17 cellular contexts compared by ENCODE assay signal in genomic region chr4:168715889-168716288, GRCh38.
DNase-seq lines count a peak whose midpoint lies in the region; ATAC-seq and TF ChIP-seq lines count a peak whose summit lies in the region.
"Had no signal": no experiment of that assay in that cellular context is flagged by ENCODE, and none has a peak within 500 bp of the region (broad histone marks: within the 10 kb centered on the region; RNA-seq: fewer than 3 reads in every experiment).

No MANE protein-coding gene starts in this region.

- intact Hi-C loops in spleen (cut with DNase I; ENCODE audit: low total_unique reads): loop anchor here (10.0 kb wide), 1 partner anchor 199 kb away; no protein-coding TSS in a partner anchor

- TF ChIP-seq POLR2A in gastroesophageal sphincter (IDR thresholded peaks at IDR 0.05): no peak
- no peak for TF ChIP-seq POLR2A in spleen (IDR thresholded peaks at IDR 0.05)

- TF ChIP-seq EP300 in gastroesophageal sphincter (IDR thresholded peaks at IDR 0.05): no peak

- ATAC-seq in gastroesophageal sphincter (no peak), GM21381 (IDR thresholded peaks at IDR 0.05; ENCODE audit: unreplicated experiment) (no peak)
- ATAC-seq: activated T-helper 17 cell treated with anti-CD3 and anti-CD28 coated beads, Interleukin-2, amount 50 U/mL, for 72 hours; natural killer cell treated with Interleukin-12 subunit alpha and Interleukin-12 subunit beta and Interleukin-15 and Interleukin-18, amount 100 ng/mL, for 72 hours had no signal

- peak; percentile 4 for DNase-seq in ELF-1 (ENCODE audit: low read depth, low spot score)
- DNase-seq in NCI-H345 treated with DMSO at 0.1 percent for 48 hours (lab: John Stamatoyannopoulos, UW; ENCODE audit: unreplicated experiment): peak; percentile 25
- DNase-seq in spleen: no peak
- DNase-seq in activated naive CD4-positive, alpha-beta T cell treated with Interleukin-2 at 50 U/mL for 16 hours: no peak
- no peak for DNase-seq in stimulated activated CD4-positive, alpha-beta T cell treated with anti-CD3 and anti-CD28 coated beads, Interleukin-12 subunit alpha, Interleukin-12 subunit beta, amount 100 ng/mL, for 4 hours
- no peak for DNase-seq in midbrain (lab: John Stamatoyannopoulos, UW)
- DNase-seq: CD4-positive, alpha-beta memory T cell; DMS79 treated with DMSO at 0.1 percent for 48 hours; mammary epithelial cell; NCI-H187; NCI-H524 treated with DMSO at 0.1 percent for 48 hours; SJCRH30; stimulated activated naive CD4-positive, alpha-beta T cell treated with Interleukin-2 at 50 U/mL for 16 hours had no signal

- H3K9me3 ChIP-seq in gastroesophageal sphincter (no peaks in the 10 kb centered on the region), spleen (no peaks in the 10 kb centered on the region)
- H3K9me3 ChIP-seq: SJCRH30 had no signal

- WGBS in gastroesophageal sphincter (ENCODE audit: low coverage in 1 of 2), 2 donors: 62 to 76% methylated on average over 4 to 5 of the region's 7 CpGs
- 80 to 85% (median 82%) methylated on average over 7 of the region's 7 CpGs for WGBS in spleen, 5 donors

- H3K36me3 ChIP-seq in gastroesophageal sphincter: no peaks in the 10 kb centered on the region
- no peaks in the 10 kb centered on the region for H3K36me3 ChIP-seq in spleen

- H3K4me1 ChIP-seq in gastroesophageal sphincter (peaks cover 13 to 49% (median 31%) of the 10 kb centered on the region in 3 donors), spleen (peaks cover 0 to 21% (median 9%) of the 10 kb centered on the region in 6 donors)
- H3K4me1 ChIP-seq: SJCRH30 had no signal

- H3K27me3 ChIP-seq in gastroesophageal sphincter: no peaks in the 10 kb centered on the region
- H3K27me3 ChIP-seq in spleen (replicated peaks in 1 of 7): no peaks in the 10 kb centered on the region
- H3K27me3 ChIP-seq: SJCRH30 had no signal

- H3K4me3 ChIP-seq in gastroesophageal sphincter (no peak overlapping the region), spleen (no peak overlapping the region)
- H3K4me3 ChIP-seq: SJCRH30 had no signal

- H3K27ac ChIP-seq in gastroesophageal sphincter (peak overlapping the region; percentile 82 to 94 (median 90)), spleen (peak overlapping the region in 7 of 8 donors; percentile 26 to 70 (median 63))
- H3K27ac ChIP-seq: SJCRH30 had no signal

- TF ChIP-seq CTCF in gastroesophageal sphincter (IDR thresholded peaks at IDR 0.05): no peak
- TF ChIP-seq CTCF in spleen (IDR thresholded peaks at IDR 0.05 in 8 of 11, conservative IDR thresholded peaks at IDR 0.05 in 3 of 11): no peak

Comparison
In these comparisons a context has a peak if more than half of its experiments do, and no peak if none do; other contexts are left out.
1. DNase-seq: peak in ELF-1 (single experiment) and NCI-H345 treated with DMSO at 0.1 percent for 48 hours (single experiment); none in spleen (single experiment), activated naive CD4-positive, alpha-beta T cell treated with Interleukin-2 at 50 U/mL for 16 hours (single experiment), stimulated activated CD4-positive, alpha-beta T cell treated with anti-CD3 and anti-CD28 coated beads, Interleukin-12 subunit alpha, Interleukin-12 subunit beta, amount 100 ng/mL, for 4 hours (single experiment) and midbrain (single experiment).